Comparison of ENCODE assay signal across 10 cellular contexts in genomic region chr11:105609341-105609781, GRCh38. TPM values are rescaled to one million over a fixed set of nuclear protein-coding genes. Genes with fewer than 3 reads are reported as not detected.
A peak's percentile ranks its signal among the peaks of the same experiment; 100 is the strongest.
DNase-seq lines count a peak whose midpoint lies in the region; ATAC-seq and TF ChIP-seq lines count a peak whose summit lies in the region.
"Had no signal": no experiment of that assay in that cellular context is flagged by ENCODE, and none has a peak within 500 bp of the region (broad histone marks: within the 10 kb centered on the region; RNA-seq: fewer than 3 reads in every experiment).

No MANE protein-coding gene starts in this region.

- intact Hi-C loops in aorta (cut with DNase I) = no loop called here

- H3K4me3 Mint-ChIP-seq in endothelial cell (ENCODE audit: unreplicated experiment) = peak overlapping the region; percentile 84

- no peaks in the 10 kb centered on the region for H3K27me3 ChIP-seq in OCI-LY3 (ENCODE audit: low read depth, low read length)
- H3K27me3 ChIP-seq in aorta (ENCODE audit: control insufficient read depth in 1 of 2, insufficient read depth in 2 of 2, low read length in 1 of 2) = peaks cover 0 to 2% of the 10 kb centered on the region in 2 donors
- H3K27me3 ChIP-seq: SJSA1 had no signal

- H3K4me1 Mint-ChIP-seq in endothelial cell (ENCODE audit: unreplicated experiment) = peaks cover 20% of the 10 kb centered on the region

- H3K36me3 ChIP-seq in OCI-LY3 (replicated peaks; ENCODE audit: low read depth, low read length) (no peaks in the 10 kb centered on the region), aorta (ENCODE audit: control insufficient read depth in 1 of 2, insufficient read depth in 2 of 2, low read length in 1 of 2) (no peaks in the 10 kb centered on the region)
- H3K36me3 ChIP-seq: SJSA1 had no signal

- H3K27ac ChIP-seq in OCI-LY3 (ENCODE audit: low read length) (no peak overlapping the region), aorta (ENCODE audit: low read depth in 1 of 2, low read length in 2 of 2) (no peak overlapping the region)
- H3K27ac ChIP-seq: SJSA1 had no signal

- H3K4me2 ChIP-seq in OCI-LY3 (ENCODE audit: low read length) = peak overlapping the region; percentile 41

- peak; percentile 77 for ATAC-seq in GM18517 (IDR thresholded peaks at IDR 0.05; ENCODE audit: unreplicated experiment)
- ATAC-seq in HG03103 (IDR thresholded peaks at IDR 0.05; ENCODE audit: low read depth, unreplicated experiment) = peak; percentile 88
- no peak for ATAC-seq in HG03196 (IDR thresholded peaks at IDR 0.05; ENCODE audit: unreplicated experiment)
- no peak for ATAC-seq in aorta (ENCODE audit: low FRiP score)

- H4K20me1 ChIP-seq in OCI-LY3 (ENCODE audit: insufficient read depth, low read length) = no peaks in the 10 kb centered on the region

- DNase-seq in C1 segment of cervical spinal cord (lab: John Stamatoyannopoulos, UW) (peak in 10 of 14 donors; percentile 12 to 77 (median 28)), endothelial cell (ENCODE audit: low spot score) (peak; percentile 43), putamen (ENCODE audit: low spot score) (peak; percentile 31), aorta (no peak)
- DNase-seq: naive thymus-derived CD8-positive, alpha-beta T cell had no signal

- TF ChIP-seq CTCF in OCI-LY3 (IDR thresholded peaks at IDR 0.05; ENCODE audit: low read depth, low read length) = no peak
- TF ChIP-seq CTCF in endothelial cell (IDR thresholded peaks at IDR 0.05; ENCODE audit: unreplicated experiment) = no peak

- peaks cover 1% of the 10 kb centered on the region for H3K27me3 Mint-ChIP-seq in endothelial cell (ENCODE audit: unreplicated experiment)

- WGBS in aorta, 2 donors = 19% methylated on average over 7 of the region's 7 CpGs

- H3K4me1 ChIP-seq in OCI-LY3 (ENCODE audit: low read length) (peaks cover 12% of the 10 kb centered on the region), aorta (ENCODE audit: control insufficient read depth in 1 of 2, insufficient read depth in 2 of 2, low read length in 2 of 2) (no peaks in the 10 kb centered on the region)
- H3K4me1 ChIP-seq: SJSA1 had no signal

- H3K36me3 Mint-ChIP-seq in endothelial cell (ENCODE audit: low read depth, unreplicated experiment) = no peaks in the 10 kb centered on the region
- H3K36me3 Mint-ChIP-seq: naive thymus-derived CD8-positive, alpha-beta T cell had no signal

- peak overlapping the region; percentile 47 for H3K4me3 ChIP-seq in OCI-LY3 (ENCODE audit: low read length)
- no peak overlapping the region for H3K4me3 ChIP-seq in aorta (ENCODE audit: low read length in 2 of 2)
- H3K4me3 ChIP-seq: SJSA1 had no signal

- H3K79me2 ChIP-seq in OCI-LY3 (ENCODE audit: low read length) = no peaks in the 10 kb centered on the region

- no peak overlapping the region for H3K27ac Mint-ChIP-seq in endothelial cell (ENCODE audit: unreplicated experiment)

- H2AFZ ChIP-seq in OCI-LY3 (ENCODE audit: low read depth, low read length) = no peak overlapping the region

- H3K9me3 ChIP-seq in OCI-LY3 (ENCODE audit: insufficient read depth, low read length) (no peaks in the 10 kb centered on the region), aorta (ENCODE audit: control insufficient read depth, low read length) (no peaks in the 10 kb centered on the region)
- H3K9me3 ChIP-seq: SJSA1 had no signal

- no peaks in the 10 kb centered on the region for H3K9me3 Mint-ChIP-seq in endothelial cell (ENCODE audit: unreplicated experiment)

- H3K9ac ChIP-seq in OCI-LY3 (ENCODE audit: low read length) = no peak overlapping the region

RNA-seq across cellular contexts. Expression of gene GRIA4, which starts 0.5 kb away (rescaled TPM):
- total RNA-seq in endothelial cell (ENCODE audit: unreplicated experiment) = 8.7 TPM
- total RNA-seq in aorta = 1 to 10 TPM in 1 of 2 donors, not detected in 1; 3.7 TPM
- under 1 TPM in 1 of 2 donors, not detected in 1; 0.38 TPM for polyA plus RNA-seq in aorta
- total RNA-seq: naive thymus-derived CD8-positive, alpha-beta T cell; SJSA1 had no signal
- polyA plus RNA-seq: naive thymus-derived CD8-positive, alpha-beta T cell had no signal

Comparison
In these comparisons a context has a peak if more than half of its experiments do, and no peak if none do; other contexts are left out.
1. DNase-seq: peak in C1 segment of cervical spinal cord (10 of 14), endothelial cell (single experiment) and putamen (single experiment); none in aorta (0 of 2).
2. ATAC-seq: peak in GM18517 (single experiment) and HG03103 (single experiment); none in HG03196 (single experiment) and aorta (single experiment).